ENCODE assay signal across 7 cellular contexts in genomic region chr1:92299477-92300125, GRCh38. TPM values are rescaled to one million over a fixed set of nuclear protein-coding genes. Genes with fewer than 3 reads are reported as not detected.
A peak's percentile ranks its signal among the peaks of the same experiment; 100 is the strongest.
DNase-seq lines count a peak whose midpoint lies in the region; ATAC-seq and TF ChIP-seq lines count a peak whose summit lies in the region.

No MANE protein-coding gene starts in this region.

- no peak for TF ChIP-seq EP300 in neural cell (conservative IDR thresholded peaks at IDR 0.05; ENCODE audit: poor library complexity, severe bottlenecking)

- H3K79me2 ChIP-seq in neural cell (replicated peaks; ENCODE audit: insufficient read depth, low read length) = peaks cover 17% of the 10 kb centered on the region

- H2AFZ ChIP-seq in neural cell (ENCODE audit: low read depth, low read length) = peak overlapping the region; percentile 75

- H3K4me2 ChIP-seq in neural cell (ENCODE audit: low read length) = peak overlapping the region; percentile 50

- DNase-seq in GM20000 (ENCODE audit: low spot score) (peak; percentile 7), NT2/D1 (ENCODE audit: low read depth, low spot score) (no peak)
- no peak for DNase-seq in effector memory CD4-positive, alpha-beta T cell

- H3K4me3 ChIP-seq in NT2/D1 (ENCODE audit: insufficient read length, low read depth) (peak overlapping the region; percentile 99), neural cell (ENCODE audit: low read length) (peak overlapping the region; percentile 90)
- H3K4me3 ChIP-seq in effector memory CD4-positive, alpha-beta T cell (ENCODE audit: insufficient read depth, low read depth, low read length, poor library complexity, severe bottlenecking) = peak overlapping the region; percentile 98

- H3K27ac ChIP-seq in effector memory CD4-positive, alpha-beta T cell (ENCODE audit: insufficient read depth, low read length, poor library complexity, severe bottlenecking) = peak overlapping the region; percentile 88
- H3K27ac ChIP-seq in neural cell (ENCODE audit: low read length) = peak overlapping the region; percentile 85

- H3K27me3 ChIP-seq in NT2/D1 (ENCODE audit: insufficient read depth, insufficient read length) (no peaks in the 10 kb centered on the region), neural cell (ENCODE audit: insufficient read depth, low read depth, low read length) (no peaks in the 10 kb centered on the region)
- no peaks in the 10 kb centered on the region for H3K27me3 ChIP-seq in effector memory CD4-positive, alpha-beta T cell (replicated peaks; ENCODE audit: control insufficient read depth, insufficient read depth, low read length, poor library complexity, severe bottlenecking)

- H3F3A ChIP-seq in neural cell (ENCODE audit: insufficient read depth, low read length, poor library complexity, severe bottlenecking) = peaks cover 4% of the 10 kb centered on the region

- no peaks in the 10 kb centered on the region for H4K20me1 ChIP-seq in neural cell (ENCODE audit: insufficient read depth)

- H3K9me2 ChIP-seq in neural cell (ENCODE audit: insufficient read depth, low read length) = no peaks in the 10 kb centered on the region

- no peaks in the 10 kb centered on the region for H3K9me3 ChIP-seq in NT2/D1 (ENCODE audit: insufficient read depth, low read length)
- H3K9me3 ChIP-seq in effector memory CD4-positive, alpha-beta T cell (ENCODE audit: control insufficient read depth, low read length) = no peaks in the 10 kb centered on the region
- H3K9me3 ChIP-seq in neural cell (ENCODE audit: low read length) = no peaks in the 10 kb centered on the region

- peaks cover 59% of the 10 kb centered on the region for H3K36me3 ChIP-seq in NT2/D1 (ENCODE audit: insufficient read depth, insufficient read length, low read length)
- H3K36me3 ChIP-seq in effector memory CD4-positive, alpha-beta T cell (ENCODE audit: control insufficient read depth, insufficient read depth, low read length) = peaks cover 3% of the 10 kb centered on the region
- H3K36me3 ChIP-seq in neural cell (ENCODE audit: insufficient read depth, low read length) = no peaks in the 10 kb centered on the region

- TF ChIP-seq CTCF in GM20000 (IDR thresholded peaks at IDR 0.05; ENCODE audit: extremely low read depth, missing control alignments) = no peak
- no peak for TF ChIP-seq CTCF in neural cell (IDR thresholded peaks at IDR 0.05; ENCODE audit: poor library complexity, severe bottlenecking)

- H3K4me1 ChIP-seq in NT2/D1 (ENCODE audit: insufficient read depth, insufficient read length) = no peaks in the 10 kb centered on the region
- peaks cover 5% of the 10 kb centered on the region for H3K4me1 ChIP-seq in effector memory CD4-positive, alpha-beta T cell (ENCODE audit: control insufficient read depth, insufficient read depth, low read length, poor library complexity, severe bottlenecking)

- ATAC-seq in HG03521 (IDR thresholded peaks at IDR 0.05; ENCODE audit: unreplicated experiment) (no peak), GM21390 (IDR thresholded peaks at IDR 0.05; ENCODE audit: unreplicated experiment) (no peak), HG03039 (IDR thresholded peaks at IDR 0.05; ENCODE audit: unreplicated experiment) (no peak)

- no peak for TF ChIP-seq RAD21 in neural cell (conservative IDR thresholded peaks at IDR 0.05)

- peak overlapping the region; percentile 98 for H3K9ac ChIP-seq in NT2/D1 (ENCODE audit: insufficient read length, low read depth)
- peak overlapping the region; percentile 89 for H3K9ac ChIP-seq in neural cell (ENCODE audit: low read length)

TF ChIP-seq in neural cell, 6 proteins besides CTCF, POLR2A, EP300 and RAD21:
- TF ChIP-seq REST (IDR thresholded peaks at IDR 0.05; ENCODE audit: borderline replicate concordance) (no peak), POLR2AphosphoS5 (IDR thresholded peaks at IDR 0.05) (no peak), MXI1 (conservative IDR thresholded peaks at IDR 0.05; ENCODE audit: poor library complexity, severe bottlenecking) (no peak), TAF1 (IDR thresholded peaks at IDR 0.05; ENCODE audit: low read depth) (no peak), EZH2 (IDR thresholded peaks at IDR 0.05; ENCODE audit: borderline replicate concordance, insufficient read depth, low read length, poor library complexity, severe bottlenecking) (no peak), SMC3 (conservative IDR thresholded peaks at IDR 0.05; ENCODE audit: poor library complexity) (no peak)
TF ChIP-seq in neural cell: peak in this region for 0.

RNA-seq across cellular contexts. Expression of gene RPAP2, which starts 0.7 kb away (rescaled TPM):
- polyA plus RNA-seq in neural cell = 9.3 and 13.1 TPM in 2 replicates
- polyA minus RNA-seq in neural cell = 28.0 and 40.7 TPM in 2 replicates

RNA-seq across cellular contexts. Expression of gene GLMN, which starts 0.8 kb away (rescaled TPM):
- polyA plus RNA-seq in neural cell = 34.2 and 40.2 TPM in 2 replicates
- 31.4 and 31.7 TPM in 2 replicates for polyA minus RNA-seq in neural cell
